Comparison of ENCODE assay signal across 1 cellular context in the genomic region with DNA sequence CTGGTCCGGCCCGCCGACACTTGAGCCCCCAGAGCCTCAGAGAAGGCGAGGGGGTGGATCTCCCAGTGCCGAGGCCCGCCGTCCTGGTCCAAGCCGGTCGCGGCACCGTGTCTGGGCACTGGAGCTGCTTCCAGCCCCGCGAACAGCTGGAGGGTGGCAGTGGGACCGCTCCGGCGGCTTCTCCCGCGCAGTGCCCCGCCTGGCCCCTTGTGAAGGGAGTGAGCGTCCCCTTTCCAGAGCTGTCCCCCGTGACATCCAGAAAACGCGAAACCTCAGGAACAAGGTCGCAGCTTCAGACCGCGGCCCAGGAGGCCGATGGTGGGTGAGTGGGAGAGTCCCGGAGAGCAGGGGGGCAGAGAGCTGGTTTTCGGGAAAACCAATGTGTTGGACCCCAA.
TF ChIP-seq lines count a peak whose summit lies in the region.

No MANE protein-coding gene starts in this region.

TF ChIP-seq in GM12878, 131 proteins besides CTCF, POLR2A, EP300 and RAD21 (continued from another document):
- TF ChIP-seq NKRF (conservative IDR thresholded peaks at IDR 0.05) (0 out of 2 replicates have a peak, but pooled peaks have one; percentile 19), GATAD2B (conservative IDR thresholded peaks at IDR 0.05; ENCODE audit: low read depth) (no peak), SIN3A (IDR thresholded peaks at IDR 0.05; ENCODE audit: low read depth, low read length) (0 out of 2 replicates have a peak, but pooled peaks have one; percentile 45), DPF2 (IDR thresholded peaks at IDR 0.05) (0 out of 2 replicates have a peak, but pooled peaks have one; percentile 14), ZNF24 (IDR thresholded peaks at IDR 0.05) (no peak)
- TF ChIP-seq, protein P1, sequence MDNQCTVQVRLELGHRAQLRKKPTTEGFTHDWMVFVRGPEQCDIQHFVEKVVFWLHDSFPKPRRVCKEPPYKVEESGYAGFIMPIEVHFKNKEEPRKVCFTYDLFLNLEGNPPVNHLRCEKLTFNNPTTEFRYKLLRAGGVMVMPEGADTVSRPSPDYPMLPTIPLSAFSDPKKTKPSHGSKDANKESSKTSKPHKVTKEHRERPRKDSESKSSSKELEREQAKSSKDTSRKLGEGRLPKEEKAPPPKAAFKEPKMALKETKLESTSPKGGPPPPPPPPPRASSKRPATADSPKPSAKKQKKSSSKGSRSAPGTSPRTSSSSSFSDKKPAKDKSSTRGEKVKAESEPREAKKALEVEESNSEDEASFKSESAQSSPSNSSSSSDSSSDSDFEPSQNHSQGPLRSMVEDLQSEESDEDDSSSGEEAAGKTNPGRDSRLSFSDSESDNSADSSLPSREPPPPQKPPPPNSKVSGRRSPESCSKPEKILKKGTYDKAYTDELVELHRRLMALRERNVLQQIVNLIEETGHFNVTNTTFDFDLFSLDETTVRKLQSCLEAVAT (IDR thresholded peaks at IDR 0.05), result 0 out of 2 replicates have a peak, but pooled peaks have one; percentile 45
